22 cellular contexts compared by ENCODE assay signal in genomic region chr2:153222231-153223165, GRCh38.
DNase-seq lines count a peak whose midpoint lies in the region; ATAC-seq, FAIRE-seq and TF ChIP-seq lines count a peak whose summit lies in the region.
"Had no signal": no experiment of that assay in that cellular context is flagged by ENCODE, and none has a peak within 500 bp of the region (broad histone marks: within the 10 kb centered on the region; RNA-seq: fewer than 3 reads in every experiment).

No MANE protein-coding gene starts in this region.

- no peak overlapping the region for H3K27ac ChIP-seq in right atrium auricular region
- H3K27ac ChIP-seq in RWPE2 (ENCODE audit: poor library complexity, severe bottlenecking), result no peak overlapping the region
- H3K27ac ChIP-seq in endothelial cell of umbilical vein (ENCODE audit: insufficient read depth, low read depth, low read length), result no peak overlapping the region
- H3K27ac ChIP-seq: gastrocnemius medialis, left lung, thyroid gland had no signal

- H3K4me3 ChIP-seq in right atrium auricular region, result no peak overlapping the region
- no peak overlapping the region for H3K4me3 ChIP-seq in RWPE2 (ENCODE audit: severe bottlenecking)
- H3K4me3 ChIP-seq in endothelial cell of umbilical vein (replicated peaks in 1 of 3; ENCODE audit: insufficient read depth in 1 of 3, low read depth in 1 of 3, low read length in 3 of 3), result no peak overlapping the region
- H3K4me3 ChIP-seq: gastrocnemius medialis, left lung, thyroid gland had no signal

- dilution Hi-C loops in endothelial cell of umbilical vein (cut with MboI; ENCODE audit: extremely low pct_ligation_motif_present, low sequenced_read_pairs), result no loop called here

- no peaks in the 10 kb centered on the region for H3K79me2 ChIP-seq in endothelial cell of umbilical vein (ENCODE audit: control insufficient read depth, insufficient read depth, low read length)

- no peak for ATAC-seq in Right ventricle myocardium inferior
- no peak for ATAC-seq in RWPE2 (ENCODE audit: low read depth)
- ATAC-seq: activated CD4-positive, CD25-positive, alpha-beta regulatory T cell treated with anti-CD3 and anti-CD28 coated beads, Interleukin-2, amount 50 U/mL, for 24 hours; gastrocnemius medialis; left lung; PC-3 had no signal

- no peaks in the 10 kb centered on the region for H3K27me3 ChIP-seq in right atrium auricular region
- H3K27me3 ChIP-seq in RWPE2 (ENCODE audit: insufficient read depth, poor library complexity, severe bottlenecking), result no peaks in the 10 kb centered on the region
- no peaks in the 10 kb centered on the region for H3K27me3 ChIP-seq in endothelial cell of umbilical vein (ENCODE audit: control insufficient read depth in 2 of 2, insufficient read depth in 2 of 2, low read length in 2 of 2)
- H3K27me3 ChIP-seq: gastrocnemius medialis, left lung, thyroid gland had no signal

- BruUV-seq in endothelial cell of umbilical vein (replicated peaks; lab: Mats Ljungman, UMichigan), result no TSS peak

- intact Hi-C loops in Right ventricle myocardium inferior (cut with DNase I), result no loop called here
- intact Hi-C loops in endothelial cell of umbilical vein (cut with micrococcal nuclease), result no loop called here

- no peaks in the 10 kb centered on the region for H3K9me1 ChIP-seq in endothelial cell of umbilical vein (replicated peaks; ENCODE audit: control insufficient read depth, extremely low read depth, insufficient read depth, low read length)

- FAIRE-seq in endothelial cell of umbilical vein (lab: Jason Lieb, UNC) (peak; percentile 89), urothelium cell line (lab: Jason Lieb, UNC) (peak; percentile 93), RCC 7860 (lab: Jason Lieb, UNC) (no peak)
- FAIRE-seq: D721Med had no signal

- H3K4me2 ChIP-seq in endothelial cell of umbilical vein (ENCODE audit: insufficient read depth, low read length), result no peak overlapping the region

- CTCF ChIA-PET in endothelial cell of umbilical vein (lab: Charles Lee), result no interaction called here
- CTCF ChIA-PET in GM10248 (lab: Yijun Ruan, JAX), result interaction anchor here (1.0 kb wide), 1 partner anchor 19 kb away, joined by 3 read pairs; no protein-coding TSS in a partner anchor

- no peak overlapping the region for H2AFZ ChIP-seq in endothelial cell of umbilical vein (ENCODE audit: low read depth, low read length)

- no peaks in the 10 kb centered on the region for H3K36me3 ChIP-seq in right atrium auricular region
- no peaks in the 10 kb centered on the region for H3K36me3 ChIP-seq in RWPE2 (ENCODE audit: low read depth)
- H3K36me3 ChIP-seq in endothelial cell of umbilical vein (ENCODE audit: control insufficient read depth in 2 of 2, extremely low read depth in 1 of 2, insufficient read depth in 2 of 2, low read length in 2 of 2), result no peaks in the 10 kb centered on the region
- H3K36me3 ChIP-seq: gastrocnemius medialis, left lung, thyroid gland had no signal

- no peak overlapping the region for H3K9ac ChIP-seq in endothelial cell of umbilical vein (replicated peaks; ENCODE audit: extremely low read depth, insufficient read depth, low read length)

- peaks cover 0 to 13% of the 10 kb centered on the region in 2 donors for H3K9me3 ChIP-seq in right atrium auricular region
- no peaks in the 10 kb centered on the region for H3K9me3 ChIP-seq in RWPE2 (ENCODE audit: severe bottlenecking)
- H3K9me3 ChIP-seq in endothelial cell of umbilical vein (replicated peaks; ENCODE audit: control insufficient read depth, insufficient read depth, low read length), result no peaks in the 10 kb centered on the region
- H3K9me3 ChIP-seq: gastrocnemius medialis, thyroid gland had no signal

- TF ChIP-seq CTCF in right atrium auricular region (IDR thresholded peaks at IDR 0.05), result no peak
- no peak for TF ChIP-seq CTCF in RWPE2 (IDR thresholded peaks at IDR 0.05; ENCODE audit: poor library complexity, severe bottlenecking)
- TF ChIP-seq CTCF in endothelial cell of umbilical vein (IDR thresholded peaks at IDR 0.05; ENCODE audit: extremely low read depth in 1 of 2, insufficient read depth in 1 of 2, low read depth in 1 of 2, low read length in 2 of 2), result no peak
- TF ChIP-seq CTCF in GM10248 (IDR thresholded peaks at IDR 0.05; ENCODE audit: control extremely low read depth, extremely low read depth, low read depth, missing control alignments), result no peak

- POLR2A ChIA-PET in endothelial cell of umbilical vein (lab: Charles Lee), result no interaction called here
- POLR2A ChIA-PET in GM10248 (lab: Yijun Ruan, JAX), result no interaction called here

- DNase-seq in Right ventricle myocardium inferior (ENCODE audit: missing footprints) (peak; percentile 53), right atrium auricular region (ENCODE audit: low spot score) (no peak), RWPE2 (ENCODE audit: low spot score) (peak; percentile 35), endothelial cell of umbilical vein (ENCODE audit: low read depth, low spot score) (no peak), urothelium cell line (ENCODE audit: low spot score) (peak; percentile 82), RCC 7860 (ENCODE audit: low spot score) (no peak), GM10248 (ENCODE audit: extremely low spot score) (no peak), NCI-H2029 treated with DMSO at 0.1 percent for 48 hours (lab: John Stamatoyannopoulos, UW) (no peak)
- DNase-seq: 8988T; activated CD4-positive, alpha-beta memory T cell treated with anti-CD3 and anti-CD28 coated beads for 36 hours; activated effector memory CD4-positive, alpha-beta T cell treated with Interleukin-2 at 50 U/mL for 16 hours; aorta; dermis blood vessel endothelial cell; gastrocnemius medialis; NCI-H1694 treated with DMSO at 0.1 percent for 48 hours; NK-92 treated with Interleukin-12 subunit alpha and Interleukin-12 subunit beta, amount 100 ng/mL, for 24 hours; PC-3; T-helper 1 cell; thyroid gland had no signal

- H4K20me1 ChIP-seq in endothelial cell of umbilical vein (replicated peaks; ENCODE audit: control insufficient read depth, extremely low read depth, insufficient read depth, low read length), result no peaks in the 10 kb centered on the region

- H3K4me1 ChIP-seq in right atrium auricular region (no peaks in the 10 kb centered on the region), RWPE2 (ENCODE audit: insufficient read depth, poor library complexity, severe bottlenecking) (no peaks in the 10 kb centered on the region), endothelial cell of umbilical vein (ENCODE audit: control insufficient read depth, extremely low read depth, insufficient read depth, low read length) (no peaks in the 10 kb centered on the region)
- H3K4me1 ChIP-seq: gastrocnemius medialis, left lung, thyroid gland had no signal

- TF ChIP-seq POLR2A in endothelial cell of umbilical vein (IDR thresholded peaks at IDR 0.05; ENCODE audit: low read depth, low read length), result no peak

TF ChIP-seq in endothelial cell of umbilical vein, 7 proteins besides CTCF, POLR2A, EP300 and RAD21:
- TF ChIP-seq FOS (IDR thresholded peaks at IDR 0.05; ENCODE audit: borderline replicate concordance, insufficient read depth, low read length) (no peak), POLR2AphosphoS5 (IDR thresholded peaks at IDR 0.05; ENCODE audit: insufficient read depth, low read depth, low read length) (no peak), EZH2 (IDR thresholded peaks at IDR 0.05; ENCODE audit: borderline replicate concordance, low read depth, low read length, severe bottlenecking) (no peak), MYC (IDR thresholded peaks at IDR 0.05; ENCODE audit: low read depth, low read length) (no peak), JUN (IDR thresholded peaks at IDR 0.05; ENCODE audit: borderline replicate concordance, insufficient read depth, insufficient read length, low read depth) (no peak)
- TF ChIP-seq, protein P1, sequence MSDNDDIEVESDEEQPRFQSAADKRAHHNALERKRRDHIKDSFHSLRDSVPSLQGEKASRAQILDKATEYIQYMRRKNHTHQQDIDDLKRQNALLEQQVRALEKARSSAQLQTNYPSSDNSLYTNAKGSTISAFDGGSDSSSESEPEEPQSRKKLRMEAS (IDR thresholded peaks at IDR 0.05; ENCODE audit: insufficient read depth, insufficient read length), result no peak

Comparison
In these comparisons a context has a peak if more than half of its experiments do, and no peak if none do; other contexts are left out.
1. DNase-seq: peak in Right ventricle myocardium inferior (single experiment), RWPE2 (single experiment) and urothelium cell line (single experiment); none in right atrium auricular region (single experiment), endothelial cell of umbilical vein (single experiment), RCC 7860 (single experiment), GM10248 (single experiment) and NCI-H2029 treated with DMSO at 0.1 percent for 48 hours (single experiment).